17 cellular contexts compared by ENCODE assay signal in the genomic region with DNA sequence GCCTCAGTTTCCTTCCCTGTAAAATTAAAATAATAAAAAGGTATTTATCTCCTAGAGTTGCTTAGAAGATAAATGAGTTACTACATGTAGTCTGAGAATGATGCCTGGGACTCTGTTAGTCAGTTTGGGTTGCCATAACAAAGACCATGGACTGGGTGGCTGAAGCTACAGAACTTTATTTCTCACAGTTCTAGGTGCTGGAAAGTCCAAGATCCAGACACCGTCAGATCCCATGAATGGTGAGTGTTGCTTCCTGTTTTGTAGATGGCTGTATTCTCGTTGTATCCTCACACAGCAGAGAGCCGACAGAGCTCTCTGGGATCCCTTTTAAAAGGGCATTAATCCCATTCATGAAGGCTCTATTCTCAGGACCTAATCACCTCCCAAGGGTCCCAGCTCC.
DNase-seq lines count a peak whose midpoint lies in the region; ATAC-seq and TF ChIP-seq lines count a peak whose summit lies in the region.
"Had no signal": no experiment of that assay in that cellular context is flagged by ENCODE, and none has a peak within 500 bp of the region (broad histone marks: within the 10 kb centered on the region; RNA-seq: fewer than 3 reads in every experiment).

No MANE protein-coding gene starts in this region.

- H3K4me1 ChIP-seq in CD4-positive, CD25-positive, alpha-beta regulatory T cell (ENCODE audit: control insufficient read depth, insufficient read depth, low read length, poor library complexity, severe bottlenecking): peaks cover 51% of the 10 kb centered on the region
- H3K4me1 ChIP-seq in neural progenitor cell: no peaks in the 10 kb centered on the region

- POLR2A ChIA-PET in activated CD8-positive, alpha-beta T cell treated with anti-CD3 and anti-CD28 coated beads, Interleukin-2, amount 10 ng/mL, durations not matched to agents 7 days and 5 days (lab: Charles Lee): no interaction called here
- POLR2A ChIA-PET in activated CD8-positive, alpha-beta T cell treated with anti-CD3 and anti-CD28 coated beads for 36 hours (lab: Charles Lee): interaction anchor here (0.5 to 0.7 kb wide), 2 partner anchors 13 to 100 kb away, joined by 3 to 4 read pairs; no protein-coding TSS in a partner anchor

- CTCF ChIA-PET in activated CD8-positive, alpha-beta T cell treated with anti-CD3 and anti-CD28 coated beads, Interleukin-2, amount 10 ng/mL, durations not matched to agents 7 days and 5 days (lab: Charles Lee): interaction anchor here (0.9 to 1.8 kb wide), 2 partner anchors 41 to 116 kb away, joined by 3 to 5 read pairs; no protein-coding TSS in a partner anchor
- CTCF ChIA-PET in activated CD8-positive, alpha-beta T cell treated with anti-CD3 and anti-CD28 coated beads for 36 hours (lab: Charles Lee): interaction anchor here (0.7 to 1.5 kb wide), 3 partner anchors 9 to 116 kb away, joined by 3 to 7 read pairs (median 3); no protein-coding TSS in a partner anchor

- no peaks in the 10 kb centered on the region for H3K36me3 Mint-ChIP-seq in activated CD8-positive, alpha-beta T cell treated with anti-CD3 and anti-CD28 coated beads, Interleukin-2, amount 10 ng/mL, durations not matched to agents 7 days and 5 days (ENCODE audit: low read depth)
- H3K36me3 Mint-ChIP-seq in activated CD8-positive, alpha-beta T cell treated with anti-CD3 and anti-CD28 coated beads for 36 hours (ENCODE audit: low read depth): no peaks in the 10 kb centered on the region
- peaks cover 3% of the 10 kb centered on the region for H3K36me3 Mint-ChIP-seq in CD4-positive, CD25-positive, alpha-beta regulatory T cell
- H3K36me3 Mint-ChIP-seq in activated T-helper 17 cell treated with anti-CD3 and anti-CD28 coated beads, Interleukin-2, amount 50 U/mL, for 72 hours (ENCODE audit: low read depth): no peaks in the 10 kb centered on the region
- no peaks in the 10 kb centered on the region for H3K36me3 Mint-ChIP-seq in neural progenitor cell
- H3K36me3 Mint-ChIP-seq: CD8-positive, alpha-beta memory T cell had no signal

- no peaks in the 10 kb centered on the region for H3K79me2 ChIP-seq in neural progenitor cell (ENCODE audit: low read depth)

- H3K4me1 Mint-ChIP-seq in activated CD8-positive, alpha-beta T cell treated with anti-CD3 and anti-CD28 coated beads, Interleukin-2, amount 10 ng/mL, durations not matched to agents 7 days and 5 days (ENCODE audit: low read depth): peaks cover 36% of the 10 kb centered on the region
- H3K4me1 Mint-ChIP-seq in activated CD8-positive, alpha-beta T cell treated with anti-CD3 and anti-CD28 coated beads for 36 hours (ENCODE audit: low read depth): peaks cover 8% of the 10 kb centered on the region
- H3K4me1 Mint-ChIP-seq in CD4-positive, CD25-positive, alpha-beta regulatory T cell: peaks cover 12 to 72% (median 39%) of the 10 kb centered on the region in 4 donors
- peaks cover 16% of the 10 kb centered on the region for H3K4me1 Mint-ChIP-seq in activated T-helper 17 cell treated with anti-CD3 and anti-CD28 coated beads, Interleukin-2, amount 50 U/mL, for 72 hours
- peaks cover 1% of the 10 kb centered on the region for H3K4me1 Mint-ChIP-seq in neural progenitor cell

- no peak for ATAC-seq in activated CD8-positive, alpha-beta T cell treated with anti-CD3 and anti-CD28 coated beads, Interleukin-2, amount 10 ng/mL, durations not matched to agents 7 days and 5 days
- no peak for ATAC-seq in activated CD8-positive, alpha-beta T cell treated with anti-CD3 and anti-CD28 coated beads for 36 hours
- no peak for ATAC-seq in CD4-positive, CD25-positive, alpha-beta regulatory T cell (ENCODE audit: low read depth in 2 of 2)
- no peak for ATAC-seq in activated T-helper 17 cell treated with anti-CD3 and anti-CD28 coated beads, Interleukin-2, amount 50 U/mL, for 72 hours (replicated peaks)
- ATAC-seq: HCT116 had no signal

- H3K4me3 Mint-ChIP-seq in activated CD8-positive, alpha-beta T cell treated with anti-CD3 and anti-CD28 coated beads, Interleukin-2, amount 10 ng/mL, durations not matched to agents 7 days and 5 days: no peak overlapping the region
- no peak overlapping the region for H3K4me3 Mint-ChIP-seq in activated CD8-positive, alpha-beta T cell treated with anti-CD3 and anti-CD28 coated beads for 36 hours
- H3K4me3 Mint-ChIP-seq in CD4-positive, CD25-positive, alpha-beta regulatory T cell: peak overlapping the region in 3 of 4 donors; percentile 60 to 82 (median 64)
- peak overlapping the region; percentile 48 for H3K4me3 Mint-ChIP-seq in activated T-helper 17 cell treated with anti-CD3 and anti-CD28 coated beads, Interleukin-2, amount 50 U/mL, for 72 hours
- H3K4me3 Mint-ChIP-seq in neural progenitor cell: no peak overlapping the region

- no peaks in the 10 kb centered on the region for H3K36me3 ChIP-seq in CD4-positive, CD25-positive, alpha-beta regulatory T cell (ENCODE audit: control insufficient read depth, insufficient read depth, low read length)
- H3K36me3 ChIP-seq in neural progenitor cell: no peaks in the 10 kb centered on the region

- no peak overlapping the region for H3K27ac ChIP-seq in CD4-positive, CD25-positive, alpha-beta regulatory T cell (ENCODE audit: insufficient read depth, low read length, poor library complexity, severe bottlenecking)
- no peak overlapping the region for H3K27ac ChIP-seq in neural progenitor cell
- H3K27ac ChIP-seq: PC-9, RWPE1 had no signal

- H3K27me3 Mint-ChIP-seq in activated CD8-positive, alpha-beta T cell treated with anti-CD3 and anti-CD28 coated beads, Interleukin-2, amount 10 ng/mL, durations not matched to agents 7 days and 5 days (ENCODE audit: low read depth): no peaks in the 10 kb centered on the region
- H3K27me3 Mint-ChIP-seq in activated CD8-positive, alpha-beta T cell treated with anti-CD3 and anti-CD28 coated beads for 36 hours: no peaks in the 10 kb centered on the region
- H3K27me3 Mint-ChIP-seq in CD4-positive, CD25-positive, alpha-beta regulatory T cell: no peaks in the 10 kb centered on the region
- H3K27me3 Mint-ChIP-seq in activated T-helper 17 cell treated with anti-CD3 and anti-CD28 coated beads, Interleukin-2, amount 50 U/mL, for 72 hours: no peaks in the 10 kb centered on the region
- H3K27me3 Mint-ChIP-seq in neural progenitor cell (ENCODE audit: insufficient read depth, low read depth): peaks cover 7% of the 10 kb centered on the region

- H2AFZ ChIP-seq in neural progenitor cell (replicated peaks): no peak overlapping the region
- H2AFZ ChIP-seq: PC-9 had no signal

- H3K4me2 ChIP-seq in neural progenitor cell: no peak overlapping the region
- H3K4me2 ChIP-seq: PC-9 had no signal

- no peaks in the 10 kb centered on the region for H3K9me3 ChIP-seq in CD4-positive, CD25-positive, alpha-beta regulatory T cell (ENCODE audit: control insufficient read depth in 2 of 2, low read length in 2 of 2)
- H3K9me3 ChIP-seq in neural progenitor cell (ENCODE audit: low read depth): no peaks in the 10 kb centered on the region

- H3K27ac Mint-ChIP-seq in activated CD8-positive, alpha-beta T cell treated with anti-CD3 and anti-CD28 coated beads, Interleukin-2, amount 10 ng/mL, durations not matched to agents 7 days and 5 days: peak overlapping the region; percentile 55
- H3K27ac Mint-ChIP-seq in activated CD8-positive, alpha-beta T cell treated with anti-CD3 and anti-CD28 coated beads for 36 hours: no peak overlapping the region
- H3K27ac Mint-ChIP-seq in CD4-positive, CD25-positive, alpha-beta regulatory T cell: peak overlapping the region; percentile 80 to 83 (median 83)
- peak overlapping the region; percentile 36 for H3K27ac Mint-ChIP-seq in activated T-helper 17 cell treated with anti-CD3 and anti-CD28 coated beads, Interleukin-2, amount 50 U/mL, for 72 hours
- H3K27ac Mint-ChIP-seq in neural progenitor cell: no peak overlapping the region

- intact Hi-C loops in activated CD8-positive, alpha-beta T cell treated with anti-CD3 and anti-CD28 coated beads for 36 hours (cut with micrococcal nuclease): no loop called here

- no peak for TF ChIP-seq CTCF in activated CD8-positive, alpha-beta T cell treated with anti-CD3 and anti-CD28 coated beads for 36 hours (IDR thresholded peaks at IDR 0.05)
- TF ChIP-seq CTCF in neural progenitor cell (IDR thresholded peaks at IDR 0.05): no peak

- H3K4me3 ChIP-seq in CD4-positive, CD25-positive, alpha-beta regulatory T cell (ENCODE audit: low read depth, low read length): peak overlapping the region; percentile 58
- H3K4me3 ChIP-seq in neural progenitor cell: no peak overlapping the region
- H3K4me3 ChIP-seq: PC-9 had no signal

- no peak for DNase-seq in activated CD8-positive, alpha-beta T cell treated with anti-CD3 and anti-CD28 coated beads, Interleukin-2, amount 10 ng/mL, durations not matched to agents 7 days and 5 days
- DNase-seq in activated CD8-positive, alpha-beta T cell treated with anti-CD3 and anti-CD28 coated beads for 36 hours: no peak
- no peak for DNase-seq in CD4-positive, CD25-positive, alpha-beta regulatory T cell
- DNase-seq in neural progenitor cell (ENCODE audit: low spot score): peak; percentile 20
- no peak for DNase-seq in NCI-H1048 (lab: John Stamatoyannopoulos, UW)
- DNase-seq in GM19238 (ENCODE audit: insufficient read length, low spot score): no peak
- no peak for DNase-seq in HK-2 (ENCODE audit: unreplicated experiment)
- DNase-seq: 8988T; CD8-positive, alpha-beta memory T cell; GOT3; NCI-H1105; NCI-H1694; NCI-H2081 treated with DMSO at 0.1 percent for 48 hours; PC-9 had no signal

- H3F3A ChIP-seq in neural progenitor cell (ENCODE audit: low read depth): no peaks in the 10 kb centered on the region

- no peaks in the 10 kb centered on the region for H4K20me1 ChIP-seq in neural progenitor cell (ENCODE audit: low read depth)

- H3K27me3 ChIP-seq in CD4-positive, CD25-positive, alpha-beta regulatory T cell (ENCODE audit: control insufficient read depth, insufficient read depth, low read length): no peaks in the 10 kb centered on the region
- H3K27me3 ChIP-seq in neural progenitor cell: no peaks in the 10 kb centered on the region

- no peak overlapping the region for H3K9ac ChIP-seq in neural progenitor cell

- no peaks in the 10 kb centered on the region for H3K9me3 Mint-ChIP-seq in activated CD8-positive, alpha-beta T cell treated with anti-CD3 and anti-CD28 coated beads, Interleukin-2, amount 10 ng/mL, durations not matched to agents 7 days and 5 days (ENCODE audit: insufficient read depth)
- no peaks in the 10 kb centered on the region for H3K9me3 Mint-ChIP-seq in activated CD8-positive, alpha-beta T cell treated with anti-CD3 and anti-CD28 coated beads for 36 hours
- H3K9me3 Mint-ChIP-seq in CD4-positive, CD25-positive, alpha-beta regulatory T cell: peaks cover 0 to 2% (median 0%) of the 10 kb centered on the region in 7 donors
- H3K9me3 Mint-ChIP-seq in activated T-helper 17 cell treated with anti-CD3 and anti-CD28 coated beads, Interleukin-2, amount 50 U/mL, for 72 hours: no peaks in the 10 kb centered on the region
- no peaks in the 10 kb centered on the region for H3K9me3 Mint-ChIP-seq in neural progenitor cell
- H3K9me3 Mint-ChIP-seq: CD8-positive, alpha-beta memory T cell had no signal

Comparison
In these comparisons a context has a peak if more than half of its experiments do, and no peak if none do; other contexts are left out.
1. H3K27ac Mint-ChIP-seq: peak in activated CD8-positive, alpha-beta T cell treated with anti-CD3 and anti-CD28 coated beads, Interleukin-2, amount 10 ng/mL, durations not matched to agents 7 days and 5 days (single experiment), CD4-positive, CD25-positive, alpha-beta regulatory T cell (3 of 3) and activated T-helper 17 cell treated with anti-CD3 and anti-CD28 coated beads, Interleukin-2, amount 50 U/mL, for 72 hours (single experiment); none in activated CD8-positive, alpha-beta T cell treated with anti-CD3 and anti-CD28 coated beads for 36 hours (single experiment) and neural progenitor cell (single experiment).
2. H3K4me3 Mint-ChIP-seq: peak in CD4-positive, CD25-positive, alpha-beta regulatory T cell (3 of 4) and activated T-helper 17 cell treated with anti-CD3 and anti-CD28 coated beads, Interleukin-2, amount 50 U/mL, for 72 hours (single experiment); none in activated CD8-positive, alpha-beta T cell treated with anti-CD3 and anti-CD28 coated beads, Interleukin-2, amount 10 ng/mL, durations not matched to agents 7 days and 5 days (single experiment), activated CD8-positive, alpha-beta T cell treated with anti-CD3 and anti-CD28 coated beads for 36 hours (single experiment) and neural progenitor cell (single experiment).